In the genomic region with DNA sequence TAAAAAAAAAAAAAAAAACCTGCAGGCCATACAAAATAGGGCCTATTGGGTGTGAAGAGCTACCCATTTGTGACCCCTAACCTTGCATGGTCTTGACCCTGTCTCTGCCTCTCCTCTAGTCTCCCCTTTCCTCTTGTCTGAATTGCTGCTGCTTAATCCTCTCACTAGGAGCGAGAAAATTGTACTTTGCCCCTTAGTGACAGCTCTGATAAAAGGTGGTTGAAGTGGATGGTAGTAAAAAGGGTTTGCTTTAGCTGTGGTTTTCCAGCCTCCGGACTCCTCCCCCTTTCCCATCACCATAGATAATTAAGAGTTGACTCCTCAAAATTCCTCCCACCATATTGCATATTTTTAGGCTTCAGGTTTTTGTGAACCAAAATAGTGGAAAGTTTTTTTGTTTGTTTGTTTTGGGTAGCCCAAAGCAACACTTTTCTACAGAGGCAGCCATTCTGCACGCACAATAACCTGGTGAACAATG, we compare ENCODE assay signal across 9 cellular contexts. TPM values are rescaled to one million over a fixed set of nuclear protein-coding genes. Genes with fewer than 3 reads are reported as not detected.
DNase-seq lines count a peak whose midpoint lies in the region; ATAC-seq and TF ChIP-seq lines count a peak whose summit lies in the region.
"Had no signal": no experiment of that assay in that cellular context is flagged by ENCODE, and none has a peak within 500 bp of the region (broad histone marks: within the 10 kb centered on the region; RNA-seq: fewer than 3 reads in every experiment).

No MANE protein-coding gene starts in this region.

- no peaks in the 10 kb centered on the region for H3K9me3 ChIP-seq in breast epithelium
- H3K9me3 ChIP-seq in aorta (ENCODE audit: control insufficient read depth, low read length), result no peaks in the 10 kb centered on the region
- H3K9me3 ChIP-seq in MG63, result no peaks in the 10 kb centered on the region

- peaks cover 19 to 37% of the 10 kb centered on the region in 2 donors for H3K4me1 ChIP-seq in breast epithelium
- peaks cover 2 to 30% of the 10 kb centered on the region in 2 donors for H3K4me1 ChIP-seq in aorta (ENCODE audit: control insufficient read depth in 1 of 2, insufficient read depth in 2 of 2, low read length in 2 of 2)

- POLR2A ChIA-PET in MCF 10A (lab: Yijun Ruan, JAX), result interaction anchor here (0.5 to 6.8 kb wide), 7 partner anchors 8 to 86 kb away, joined by 3 to 41 read pairs (median 4); no protein-coding TSS in a partner anchor

- DNase-seq in breast epithelium (ENCODE audit: low spot score in 2 of 2) (no peak), MCF 10A (ENCODE audit: unreplicated experiment) (no peak), endothelial cell (ENCODE audit: low spot score) (no peak), myocyte (ENCODE audit: low read depth) (peak; percentile 55), aorta (peak in 1 of 2 donors; percentile 34), MG63 (no peak)
- DNase-seq: activated effector memory CD4-positive, alpha-beta T cell treated with Interleukin-2 at 50 U/mL for 16 hours had no signal

- TF ChIP-seq POLR2A in breast epithelium (IDR thresholded peaks at IDR 0.05), result no peak

- H3K27me3 Mint-ChIP-seq in MCF 10A (ENCODE audit: insufficient read depth, unreplicated experiment) (no peaks in the 10 kb centered on the region), endothelial cell (ENCODE audit: unreplicated experiment) (peaks cover 13% of the 10 kb centered on the region)

- CTCF ChIA-PET in MCF 10A (lab: Yijun Ruan, JAX), result interaction anchor here (1.1 kb wide), 1 partner anchor 15 kb away, joined by 4 read pairs; no protein-coding TSS in a partner anchor

- peak overlapping the region; percentile 60 to 99 for H3K27ac ChIP-seq in breast epithelium
- H3K27ac ChIP-seq in aorta (ENCODE audit: low read depth in 1 of 2, low read length in 2 of 2), result peak overlapping the region; percentile 87 to 97

- 32% methylated on average over 3 of the region's 3 CpGs for WGBS in aorta, 2 donors

- no peak overlapping the region for H3K4me3 ChIP-seq in breast epithelium
- no peak overlapping the region for H3K4me3 ChIP-seq in aorta (ENCODE audit: low read length in 2 of 2)
- H3K4me3 ChIP-seq in MG63, result no peak overlapping the region

- H3K27me3 ChIP-seq in breast epithelium, result no peaks in the 10 kb centered on the region
- no peaks in the 10 kb centered on the region for H3K27me3 ChIP-seq in aorta (ENCODE audit: control insufficient read depth in 1 of 2, insufficient read depth in 2 of 2, low read length in 1 of 2)
- no peaks in the 10 kb centered on the region for H3K27me3 ChIP-seq in MG63

- no peak overlapping the region for H3K4me3 Mint-ChIP-seq in MCF 10A (ENCODE audit: unreplicated experiment)
- peak overlapping the region; percentile 84 for H3K4me3 Mint-ChIP-seq in endothelial cell (ENCODE audit: unreplicated experiment)

- no peaks in the 10 kb centered on the region for H3K9me3 Mint-ChIP-seq in MCF 10A (ENCODE audit: unreplicated experiment)
- H3K9me3 Mint-ChIP-seq in endothelial cell (ENCODE audit: unreplicated experiment), result peaks cover 3% of the 10 kb centered on the region

- intact Hi-C loops in breast epithelium (cut with DNase I; ENCODE audit: low total_unique reads), result no loop called here
- intact Hi-C loops in MCF 10A (cut with micrococcal nuclease), result no loop called here
- intact Hi-C loops in aorta (cut with DNase I), result no loop called here

- H3K36me3 Mint-ChIP-seq in MCF 10A (ENCODE audit: insufficient read depth, unreplicated experiment) (peaks cover 71% of the 10 kb centered on the region), endothelial cell (ENCODE audit: low read depth, unreplicated experiment) (peaks cover 41% of the 10 kb centered on the region)

- H3K36me3 ChIP-seq in breast epithelium (no peaks in the 10 kb centered on the region), aorta (ENCODE audit: control insufficient read depth in 1 of 2, insufficient read depth in 2 of 2, low read length in 1 of 2) (no peaks in the 10 kb centered on the region), MG63 (peaks cover 74% of the 10 kb centered on the region)

- H3K4me1 Mint-ChIP-seq in MCF 10A (ENCODE audit: insufficient read depth, unreplicated experiment) (peaks cover 54% of the 10 kb centered on the region), endothelial cell (ENCODE audit: unreplicated experiment) (peaks cover 84% of the 10 kb centered on the region)

- ATAC-seq in aorta (ENCODE audit: low FRiP score) (no peak), HG02571 (IDR thresholded peaks at IDR 0.05; ENCODE audit: unreplicated experiment) (no peak), GM18873 (IDR thresholded peaks at IDR 0.05; ENCODE audit: low FRiP score, unreplicated experiment) (no peak)

- no TSS peak for BruUV-seq in MCF 10A (replicated peaks; lab: Mats Ljungman, UMichigan)

- H3K27ac Mint-ChIP-seq in MCF 10A (ENCODE audit: low read depth, unreplicated experiment), result no peak overlapping the region
- peak overlapping the region; percentile 93 for H3K27ac Mint-ChIP-seq in endothelial cell (ENCODE audit: unreplicated experiment)

- no peak for TF ChIP-seq CTCF in breast epithelium (IDR thresholded peaks at IDR 0.05)
- no peak for TF ChIP-seq CTCF in MCF 10A (IDR thresholded peaks at IDR 0.05; ENCODE audit: unreplicated experiment)
- TF ChIP-seq CTCF in endothelial cell (IDR thresholded peaks at IDR 0.05; ENCODE audit: unreplicated experiment), result no peak

RNA-seq across cellular contexts. Expression of gene ACTN4, which starts 23.5 kb away (rescaled TPM):
- total RNA-seq in breast epithelium (100 to 1,000 TPM; 182 to 296 (median 269) TPM), MCF 10A (2022) (300 and 320 TPM in 2 replicates), endothelial cell (ENCODE audit: unreplicated experiment) (744 TPM), myocyte (350 and 441 TPM in 2 replicates), aorta (1,000 to 10,000 TPM in 1 of 2 donors, 100 to 1,000 TPM in 1; 794 to 1,985 TPM)
- 758 TPM for polyA plus RNA-seq in myocyte (2012)
- 100 to 1,000 TPM; 111 to 163 TPM for polyA plus RNA-seq in aorta
- 476 and 621 TPM in 2 replicates for total RNA-seq in MG63 (2014; rRNA removed; shearing (Covaris generic); ENCODE audit: low replicate concordance)

RNA-seq across cellular contexts. Expression of gene EIF3K, which starts 52.0 kb away (rescaled TPM):
- total RNA-seq in breast epithelium (100 to 1,000 TPM; 401 to 562 (median 420) TPM), MCF 10A (2022) (342 and 375 TPM in 2 replicates), endothelial cell (ENCODE audit: unreplicated experiment) (469 TPM), myocyte (228 and 269 TPM in 2 replicates), aorta (100 to 1,000 TPM; 171 to 183 TPM)
- polyA plus RNA-seq in myocyte (2012), result 276 TPM
- polyA plus RNA-seq in aorta, result 100 to 1,000 TPM; 299 to 445 TPM
- total RNA-seq in MG63 (2014; rRNA removed; shearing (Covaris generic); ENCODE audit: low replicate concordance), result 252 and 669 TPM in 2 replicates

RNA-seq across cellular contexts. Expression of gene MAP4K1, which starts 53.2 kb away (rescaled TPM):
- total RNA-seq in breast epithelium, result 1 to 10 TPM; 2.5 to 9.3 (median 3.6) TPM
- 0.56 and 1.9 TPM in 2 replicates for total RNA-seq in MCF 10A (2022)
- 7.5 TPM for total RNA-seq in endothelial cell (ENCODE audit: unreplicated experiment)
- 0.13 and 0.57 TPM in 2 replicates for total RNA-seq in myocyte
- 1.4 TPM for polyA plus RNA-seq in myocyte (2012)
- 10 to 100 TPM in 1 of 2 donors, 1 to 10 TPM in 1; 7.3 to 13.2 TPM for total RNA-seq in aorta
- polyA plus RNA-seq in aorta, result 1 to 10 TPM; 1.6 to 2.1 TPM
- 0.30 TPM in 1 of 2 replicates, not detected in the other for total RNA-seq in MG63 (2014; rRNA removed; shearing (Covaris generic); ENCODE audit: low replicate concordance)
